ENCODE assay signal across 33 cellular contexts in the genomic region with DNA sequence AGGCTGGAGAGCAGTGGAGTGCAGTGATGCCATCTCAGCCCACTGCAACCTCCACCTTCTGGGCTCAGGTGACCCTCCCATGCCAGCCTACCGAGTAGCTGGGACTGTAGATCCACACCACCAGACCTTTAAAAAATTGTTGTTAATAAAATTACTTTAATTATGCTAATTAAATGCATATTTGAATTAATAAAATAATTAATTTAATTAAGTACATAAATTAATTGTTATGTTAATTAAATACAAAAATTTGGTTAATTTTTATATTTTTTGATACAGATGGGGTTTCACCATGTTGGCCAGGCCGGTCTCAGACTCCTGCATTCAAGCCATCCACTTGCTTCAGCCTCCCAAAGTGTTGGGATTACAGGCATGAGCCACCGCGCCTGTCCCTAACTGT. TPM values are rescaled to one million over a fixed set of nuclear protein-coding genes. Genes with fewer than 3 reads are reported as not detected.
DNase-seq lines count a peak whose midpoint lies in the region; ATAC-seq, FAIRE-seq and TF ChIP-seq lines count a peak whose summit lies in the region.
"Had no signal": no experiment of that assay in that cellular context is flagged by ENCODE, and none has a peak within 500 bp of the region (broad histone marks: within the 10 kb centered on the region; RNA-seq: fewer than 3 reads in every experiment).

No MANE protein-coding gene starts in this region.

- no peaks in the 10 kb centered on the region for H3K9me3 Mint-ChIP-seq in WTC11
- H3K9me3 Mint-ChIP-seq: CD14-positive monocyte; CD4-positive, alpha-beta memory T cell; CD4-positive, alpha-beta T cell; CD8-positive, alpha-beta memory T cell; CD8-positive, alpha-beta T cell had no signal

- no peaks in the 10 kb centered on the region for H3K36me3 ChIP-seq in K562 (ENCODE audit: control insufficient read depth, insufficient read depth, low read length)
- H3K36me3 ChIP-seq in Peyer's patch: no peaks in the 10 kb centered on the region
- H3K36me3 ChIP-seq: BE2C; BLaER1; BLaER1 treated with 17β-estradiol and CSF1 and Interleukin-3, amounts not matched to agents 10 nM and 100 nM had no signal

- TF ChIP-seq POLR2A in K562 (conservative IDR thresholded peaks at IDR 0.05): no peak
- TF ChIP-seq POLR2A in Peyer's patch (IDR thresholded peaks at IDR 0.05): no peak

- TF ChIP-seq EP300 in K562 (IDR thresholded peaks at IDR 0.05; ENCODE audit: low read length): no peak

- FAIRE-seq in K562 (lab: Jason Lieb, UNC): no peak
- FAIRE-seq: A204.1, A549, D721Med had no signal

- H3K9ac ChIP-seq in K562 (ENCODE audit: insufficient read depth in 1 of 2, low read depth in 2 of 2, low read length in 2 of 2): no peak overlapping the region
- H3K9ac ChIP-seq: BLaER1; BLaER1 treated with 17β-estradiol and CSF1 and Interleukin-3, amounts not matched to agents 10 nM and 100 nM had no signal

- no peak for TF ChIP-seq CTCF in WTC11 (IDR thresholded peaks at IDR 0.05)
- no peak for TF ChIP-seq CTCF in K562 (IDR thresholded peaks at IDR 0.05 in 2 of 3, conservative IDR thresholded peaks at IDR 0.05 in 1 of 3; ENCODE audit: insufficient read depth in 2 of 3, low read depth in 1 of 3, low read length in 3 of 3)
- no peak for TF ChIP-seq CTCF in Peyer's patch (IDR thresholded peaks at IDR 0.05)

- no peak for ATAC-seq in WTC11
- no peak for ATAC-seq in K562
- ATAC-seq: A549; CD8-positive, alpha-beta T cell had no signal

- no peak overlapping the region for H2AFZ ChIP-seq in K562 (ENCODE audit: low read depth, low read length)

- WGBS in K562 (ENCODE audit: insufficient coverage, low coverage, missing lambda C conversion rate): 46% methylated on average over 4 of the region's 4 CpGs

- DNase-seq in WTC11 (ENCODE audit: low spot score) (no peak), K562 (ENCODE audit: extremely low read depth in 1 of 4, low spot score in 3 of 4) (no peak), Peyer's patch (no peak), CD1c-positive myeloid dendritic cell (ENCODE audit: extremely low spot score) (no peak)
- DNase-seq: 8988T; ACHN; AML-193; BE2C; C1 segment of cervical spinal cord; Caco-2; Calu3; CD4-positive, alpha-beta memory T cell; CD4-positive, alpha-beta T cell; CD4-positive, CD25-positive, alpha-beta regulatory T cell; CD8-positive, alpha-beta memory T cell; CD8-positive, alpha-beta T cell; COR-L47; DMS 273 treated with DMSO at 0.1 percent for 48 hours; DMS153; DMS53; DMS79; DMS79 treated with DMSO at 0.1 percent for 48 hours; DND-41; EL had no signal

- H3K4me1 Mint-ChIP-seq in WTC11: no peaks in the 10 kb centered on the region
- H3K4me1 Mint-ChIP-seq: B cell; CD14-positive monocyte; CD4-positive, alpha-beta memory T cell; CD4-positive, CD25-positive, alpha-beta regulatory T cell; CD8-positive, alpha-beta memory T cell had no signal

- H3K4me3 ChIP-seq in K562 (no peak overlapping the region), Peyer's patch (no peak overlapping the region)
- H3K4me3 ChIP-seq: A549; BLaER1; BLaER1 treated with 17β-estradiol and CSF1 and Interleukin-3, amounts not matched to agents 10 nM and 100 nM had no signal

- H3K4me2 ChIP-seq in K562 (ENCODE audit: insufficient read depth, low read length): no peak overlapping the region
- H3K4me2 ChIP-seq: A549; BLaER1; BLaER1 treated with 17β-estradiol and CSF1 and Interleukin-3, amounts not matched to agents 10 nM and 100 nM had no signal

- intact Hi-C loops in K562 (cut with micrococcal nuclease): no loop called here

- POLR2A ChIA-PET in WTC11 (lab: Charles Lee) (interaction anchor here (0.7 kb wide), 1 partner anchor 62 kb away, joined by 3 read pairs; no protein-coding TSS in a partner anchor), K562 (lab: Yijun Ruan, JAX) (interaction anchor here (0.8 kb wide), 1 partner anchor 34 kb away, joined by 3 read pairs; no protein-coding TSS in a partner anchor)

- no peaks in the 10 kb centered on the region for H4K20me1 ChIP-seq in K562 (replicated peaks; ENCODE audit: control insufficient read depth, insufficient read depth, low read length)
- H4K20me1 ChIP-seq: BLaER1; BLaER1 treated with 17β-estradiol and CSF1 and Interleukin-3, amounts not matched to agents 10 nM and 100 nM had no signal

- H3K9me3 ChIP-seq in K562 (replicated peaks; ENCODE audit: control insufficient read depth, insufficient read depth, low read depth, low read length) (no peaks in the 10 kb centered on the region), Peyer's patch (no peaks in the 10 kb centered on the region)
- H3K9me3 ChIP-seq: A549; BE2C; BLaER1; BLaER1 treated with 17β-estradiol and CSF1 and Interleukin-3, amounts not matched to agents 10 nM and 100 nM had no signal

- no peaks in the 10 kb centered on the region for H3K36me3 Mint-ChIP-seq in WTC11
- H3K36me3 Mint-ChIP-seq: CD14-positive monocyte; CD4-positive, alpha-beta memory T cell; CD4-positive, CD25-positive, alpha-beta regulatory T cell; CD8-positive, alpha-beta memory T cell; CD8-positive, alpha-beta T cell had no signal

- in situ Hi-C loops in K562 (cut with MboI): no loop called here

- H3K79me2 ChIP-seq in K562 (ENCODE audit: control insufficient read depth, insufficient read depth, low read length): no peaks in the 10 kb centered on the region

- H3K27ac ChIP-seq in K562 (ENCODE audit: extremely low read depth, low read depth, low read length) (no peak overlapping the region), Peyer's patch (no peak overlapping the region)
- H3K27ac ChIP-seq: 22Rv1; A549; BLaER1; BLaER1 treated with 17β-estradiol and CSF1 and Interleukin-3, amounts not matched to agents 10 nM and 100 nM; C4-2B had no signal

- H3K9me1 ChIP-seq in K562 (ENCODE audit: control insufficient read depth, insufficient read depth, low read length): no peaks in the 10 kb centered on the region

- CTCF ChIA-PET in WTC11 (lab: Charles Lee): no interaction called here
- CTCF ChIA-PET in K562 (lab: Yijun Ruan, JAX; ENCODE audit: low intra/inter-chr PET ratio): no interaction called here

- H3K4me1 ChIP-seq in K562 (replicated peaks in 1 of 2; ENCODE audit: control insufficient read depth in 2 of 2, insufficient read depth in 2 of 2, low read length in 2 of 2): no peaks in the 10 kb centered on the region; a peak in 1 of 5 replicates
- no peaks in the 10 kb centered on the region for H3K4me1 ChIP-seq in Peyer's patch
- H3K4me1 ChIP-seq: A549; BE2C; BLaER1; BLaER1 treated with 17β-estradiol and CSF1 and Interleukin-3, amounts not matched to agents 10 nM and 100 nM had no signal

- H3K27me3 Mint-ChIP-seq in WTC11 (ENCODE audit: low read depth): no peaks in the 10 kb centered on the region
- H3K27me3 Mint-ChIP-seq: CD4-positive, alpha-beta memory T cell had no signal

- H3K27me3 ChIP-seq in K562 (ENCODE audit: control insufficient read depth in 2 of 2, insufficient read depth in 2 of 2, low read length in 2 of 2) (no peaks in the 10 kb centered on the region), Peyer's patch (no peaks in the 10 kb centered on the region)
- H3K27me3 ChIP-seq: BE2C; BLaER1; BLaER1 treated with 17β-estradiol and CSF1 and Interleukin-3, amounts not matched to agents 10 nM and 100 nM had no signal

- H3K27ac Mint-ChIP-seq in WTC11: no peak overlapping the region
- H3K27ac Mint-ChIP-seq: B cell; CD4-positive, alpha-beta memory T cell; CD4-positive, alpha-beta T cell; CD4-positive, CD25-positive, alpha-beta regulatory T cell; CD8-positive, alpha-beta memory T cell; CD8-positive, alpha-beta T cell had no signal

- no peak for TF ChIP-seq RAD21 in K562 (CRISPR knock-in tag; conservative IDR thresholded peaks at IDR 0.05 in 1 of 2, IDR thresholded peaks at IDR 0.05 in 1 of 2)

- H3K4me3 Mint-ChIP-seq in WTC11: no peak overlapping the region
- H3K4me3 Mint-ChIP-seq: B cell; CD14-positive monocyte; CD4-positive, alpha-beta memory T cell; CD4-positive, alpha-beta T cell; CD4-positive, CD25-positive, alpha-beta regulatory T cell; CD8-positive, alpha-beta memory T cell; CD8-positive, alpha-beta T cell had no signal

- no TSS peak for BruUV-seq in K562 (replicated peaks; lab: Mats Ljungman, UMichigan)

TF ChIP-seq in WTC11, 78 proteins besides CTCF, POLR2A, EP300 and RAD21 (continues in another document):
- TF ChIP-seq ZNF263 (CRISPR knock-in tag; IDR thresholded peaks at IDR 0.05; ENCODE audit: low read depth): no peak

TF ChIP-seq in K562, 482 proteins besides CTCF, POLR2A, EP300 and RAD21 (continues in another document):
- TF ChIP-seq DACH1 (IDR thresholded peaks at IDR 0.05; ENCODE audit: partially characterized antibody) (peak; percentile 30), ZNF644 (tag; IDR thresholded peaks at IDR 0.05; ENCODE audit: low read depth) (no peak), ZNF766 (CRISPR knock-in tag; conservative IDR thresholded peaks at IDR 0.05) (no peak)

RNA-seq across cellular contexts. Expression of gene RAPGEF2, which starts 12.6 kb away (rescaled TPM):
- total RNA-seq in WTC11 (2021) (32.3 to 40.6 TPM (median 33.4 TPM) in 3 replicates), K562 (2014; rRNA removed) (21.2 and 21.4 TPM in 2 replicates), K562 (2014; rRNA removed; fragmentation: Illumina TruSeq; extraction: Trizol) (24.1 and 27.3 TPM in 2 replicates), K562 (2015; rRNA removed; fragmentation: Illumina TruSeq; extraction: Trizol) (29.9 and 32.6 TPM in 2 replicates), K562 (2021) (17.1 and 23.1 TPM in 2 replicates), Peyer's patch (10 to 100 TPM; 30.1 to 81.7 (median 41.4) TPM)
- 50.9 and 149 TPM in 2 replicates for total RNA-seq in K562 (2011; cell fraction: chromatin; rRNA removed; ENCODE audit: low replicate concordance)
- total RNA-seq in K562 (2011; cell fraction: nucleolus; rRNA removed): 21.8 and 31.8 TPM in 2 replicates
- 43.3 and 46.7 TPM in 2 replicates for total RNA-seq in K562 (2011; cell fraction: nucleoplasm; rRNA removed)
- polyA plus RNA-seq in K562 (2011; rRNA removed) (28.4 and 31.1 TPM in 2 replicates), K562 (2014; fragmentation: Illumina TruSeq; extraction: Trizol) (22.1 and 26.8 TPM in 2 replicates), K562 (2014; fragmentation: Nextera tagmentation; extraction: Ambion mirVana) (1 to 10 TPM; 3.1 to 3.4 TPM), K562 (2014; rRNA removed) (13.1 and 15.0 TPM in 2 replicates)
- 15.8 and 20.2 TPM in 2 replicates for polyA plus RNA-seq in K562 (2011; cell fraction: cytosol; rRNA removed)
- 45.9 and 58.3 TPM in 2 replicates for polyA plus RNA-seq in K562 (2011; cell fraction: nucleus; rRNA removed)
- 16.1 and 24.1 TPM in 2 replicates for polyA plus RNA-seq in K562 (2012)
- polyA minus RNA-seq in K562 (2011; rRNA and poly(A)+ RNA removed): 127 and 148 TPM in 2 replicates
- 23.8 and 34.2 TPM in 2 replicates for polyA minus RNA-seq in K562 (2011; cell fraction: cytosol; rRNA and poly(A)+ RNA removed)
- 42.3 and 86.1 TPM in 2 replicates for polyA minus RNA-seq in K562 (2011; cell fraction: nucleus; rRNA and poly(A)+ RNA removed)
